ENCODE assay signal across 32 cellular contexts in the genomic region with DNA sequence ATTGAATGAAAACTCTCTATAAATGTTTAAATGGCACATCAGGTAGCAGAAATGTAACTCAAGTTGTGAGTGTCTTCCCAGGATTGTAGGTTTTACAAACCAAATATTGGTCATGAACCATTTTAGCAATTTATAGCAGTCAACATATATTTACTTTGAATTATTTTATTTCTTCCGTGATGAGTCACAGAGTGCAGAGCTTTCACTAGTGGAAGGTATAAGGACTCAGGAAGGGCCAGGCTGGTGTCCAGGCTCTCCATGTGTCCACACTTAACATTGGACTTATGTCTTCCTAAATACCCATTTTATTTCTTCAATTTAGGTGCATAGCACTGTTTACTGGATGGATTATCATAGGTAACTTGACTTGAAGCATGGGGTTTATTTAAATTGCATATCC.
"Had no signal": no experiment of that assay in that cellular context is flagged by ENCODE, and none has a peak within 500 bp of the region (broad histone marks: within the 10 kb centered on the region; RNA-seq: fewer than 3 reads in every experiment).

No MANE protein-coding gene starts in this region.

- H3K36me3 ChIP-seq: adrenal gland, ascending aorta, brain microvascular endothelial cell, cardiac muscle cell had no signal

- H3K4me3 ChIP-seq: adrenal gland, ascending aorta, body of pancreas, breast epithelium, cardiac muscle cell had no signal

- ATAC-seq: activated naive CD4-positive, alpha-beta T cell treated with anti-CD3 and anti-CD28 coated beads, Interleukin-2, amount 50 U/mL, for 72 hours; activated naive CD8-positive, alpha-beta T cell treated with anti-CD3 and anti-CD28 coated beads, Interleukin-2, amount 50 U/mL, for 24 hours; activated T-cell treated with anti-CD3 and anti-CD28 coated beads, Interleukin-2, amount 50 U/mL, for 4 hours; activated T-cell treated with anti-CD3 and anti-CD28 coated beads, Interleukin-2, amount 50 U/mL, for 72 hours; activated T-helper 17 cell treated with anti-CD3 and anti-CD28 coated beads, Interleukin-2, amount 50 U/mL, for 72 hours; body of pancreas had no signal

- H3K4me1 ChIP-seq: adrenal gland, ascending aorta, body of pancreas, breast epithelium had no signal

- DNase-seq: activated effector memory CD4-positive, alpha-beta T cell treated with anti-CD3 and anti-CD28 coated beads, Interleukin-2, amount 50 U/mL, for 16 hours; activated effector memory CD4-positive, alpha-beta T cell treated with Interleukin-2 at 50 U/mL for 16 hours; activated gamma-delta T cell; activated gamma-delta T cell treated with Interleukin-2 at 50 U/mL for 16 hours; activated naive CD4-positive, alpha-beta T cell; activated naive CD4-positive, alpha-beta T cell treated with anti-CD3 and anti-CD28 coated beads for 36 hours; activated naive CD4-positive, alpha-beta T cell treated with anti-CD3 and anti-CD28 coated beads, Interleukin-2, amount 10 ng/mL, durations not matched to agents 7 days and 5 days; activated naive CD4-positive, alpha-beta T cell treated with anti-CD3 and anti-CD28 coated beads, Interleukin-2, amount 50 U/mL, for 16 hours; activated naive CD4-positive, alpha-beta T cell treated with Interleukin-2 at 50 U/mL for 16 hours; activated naive CD8-positive, alpha-beta T cell treated with anti-CD3 and anti-CD28 coated beads for 36 hours; activated naive CD8-positive, alpha-beta T cell treated with anti-CD3 and anti-CD28 coated beads, Interleukin-2, amount 10 ng/mL, durations not matched to agents 7 days and 5 days; activated naive CD8-positive, alpha-beta T cell treated with anti-CD3 and anti-CD28 coated beads, Interleukin-2, amount 50 U/mL, for 24 hours; activated T-cell treated with anti-CD3 and anti-CD28 coated beads, Interleukin-2, amount 50 U/mL, for 1 hour; activated T-cell treated with anti-CD3 and anti-CD28 coated beads, Interleukin-2, amount 50 U/mL, for 24 hours; activated T-cell treated with anti-CD3 and anti-CD28 coated beads, Interleukin-2, amount 50 U/mL, for 4 hours; activated T-cell treated with anti-CD3 and anti-CD28 coated beads, Interleukin-2, amount 50 U/mL, for 48 hours; activated T-cell treated with anti-CD3 and anti-CD28 coated beads, Interleukin-2, amount 50 U/mL, for 72 hours; adrenal gland; amniotic stem cell; amygdala; anterior cingulate cortex; aorta; body of pancreas; brain microvascular endothelial cell; caudate nucleus; central memory CD4-positive, alpha-beta T cell; cerebellar nuclear complex had no signal

- H3K27me3 ChIP-seq: adrenal gland, ascending aorta, body of pancreas, brain microvascular endothelial cell, breast epithelium, cardiac muscle cell had no signal

- H3K9me3 ChIP-seq: adrenal gland, ascending aorta, body of pancreas, breast epithelium had no signal

- H3K27ac ChIP-seq: adrenal gland, ascending aorta, body of pancreas, brain microvascular endothelial cell, breast epithelium, cardiac muscle cell had no signal
